In the genomic region with DNA sequence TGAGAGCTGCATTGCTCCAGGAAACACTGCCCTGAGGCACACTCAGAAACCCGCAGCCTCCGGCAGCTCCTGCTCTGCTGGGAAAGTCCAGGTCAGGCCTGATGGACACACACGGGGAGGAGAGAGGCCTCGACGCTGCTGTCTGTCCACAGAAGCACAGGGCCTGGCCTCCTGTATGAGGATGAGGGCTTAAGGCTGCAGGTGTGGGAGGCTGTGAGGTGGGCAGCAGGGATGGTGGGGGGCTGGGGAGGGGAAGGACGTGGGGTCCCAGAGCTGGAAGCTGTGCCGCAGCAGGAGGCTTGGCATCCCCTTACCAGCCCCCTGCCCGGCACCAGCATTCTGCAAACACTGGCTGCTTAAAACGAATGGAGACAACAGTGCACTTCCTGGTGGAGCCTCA, we compare ENCODE assay signal across 23 cellular contexts.
DNase-seq lines count a peak whose midpoint lies in the region; ATAC-seq, FAIRE-seq and TF ChIP-seq lines count a peak whose summit lies in the region.
"Had no signal": no experiment of that assay in that cellular context is flagged by ENCODE, and none has a peak within 500 bp of the region (broad histone marks: within the 10 kb centered on the region; RNA-seq: fewer than 3 reads in every experiment).

No MANE protein-coding gene starts in this region.

- no peak overlapping the region for H3K4me3 Mint-ChIP-seq in activated CD4-positive, alpha-beta T cell treated with anti-CD3 and anti-CD28 coated beads, Interleukin-2, amount 10 ng/mL, durations not matched to agents 7 days and 5 days
- H3K4me3 Mint-ChIP-seq: CD4-positive, CD25-positive, alpha-beta regulatory T cell had no signal

- no peak overlapping the region for H2BK15ac ChIP-seq in H1 (ENCODE audit: low read length)

- H3K9me3 Mint-ChIP-seq in activated CD4-positive, alpha-beta T cell treated with anti-CD3 and anti-CD28 coated beads, Interleukin-2, amount 10 ng/mL, durations not matched to agents 7 days and 5 days, result no peaks in the 10 kb centered on the region
- H3K9me3 Mint-ChIP-seq: CD4-positive, CD25-positive, alpha-beta regulatory T cell had no signal

- TF ChIP-seq EP300 in H1 (IDR thresholded peaks at IDR 0.05; ENCODE audit: borderline replicate concordance in 1 of 2, low read depth in 2 of 2, low read length in 2 of 2), result no peak

- no peak overlapping the region for H3K56ac ChIP-seq in H1 (replicated peaks; ENCODE audit: insufficient read length, low read depth, low read length)

- H3K14ac ChIP-seq in H1 (ENCODE audit: insufficient read length), result no peak overlapping the region

- no peak overlapping the region for H3K27ac Mint-ChIP-seq in activated CD4-positive, alpha-beta T cell treated with anti-CD3 and anti-CD28 coated beads, Interleukin-2, amount 10 ng/mL, durations not matched to agents 7 days and 5 days

- no peaks in the 10 kb centered on the region for H3K9me3 ChIP-seq in Peyer's patch
- H3K9me3 ChIP-seq in H1 (ENCODE audit: insufficient read depth in 2 of 2, low read depth in 1 of 2, low read length in 1 of 2), result no peaks in the 10 kb centered on the region
- H3K9me3 ChIP-seq: A549 had no signal

- CTCF ChIA-PET in H1 (lab: Charles Lee; ENCODE audit: partially characterized antibody), result interaction anchor here (1.3 kb wide), 1 partner anchor 91 kb away, joined by 3 read pairs; no protein-coding TSS in a partner anchor
- CTCF ChIA-PET in activated CD4-positive, alpha-beta T cell treated with anti-CD3 and anti-CD28 coated beads, Interleukin-2, amount 10 ng/mL, durations not matched to agents 7 days and 5 days (lab: Charles Lee), result interaction anchor here (1.7 kb wide), 1 partner anchor 46 kb away, joined by 3 read pairs; no protein-coding TSS in a partner anchor

- H3K4me1 ChIP-seq in Peyer's patch (no peaks in the 10 kb centered on the region), H1 (replicated peaks in 1 of 4; ENCODE audit: control insufficient read depth in 3 of 4, insufficient read depth in 4 of 4, low read length in 3 of 4) (peaks cover 0 to 2% (median 0%) of the 10 kb centered on the region in 4 experiments; a peak in 3 of 7 replicates)
- H3K4me1 ChIP-seq: A549 had no signal

- no peak overlapping the region for H4K5ac ChIP-seq in H1 (ENCODE audit: insufficient read length, low read depth, low read length)

- ATAC-seq in sciatic nerve (no peak), GM21529 (IDR thresholded peaks at IDR 0.05; ENCODE audit: unreplicated experiment) (no peak)
- ATAC-seq: A549 had no signal

- no peaks in the 10 kb centered on the region for H3K36me3 ChIP-seq in Peyer's patch
- no peaks in the 10 kb centered on the region for H3K36me3 ChIP-seq in H1 (ENCODE audit: control insufficient read depth in 2 of 4, insufficient read depth in 4 of 4, low read length in 3 of 4)

- H3K23ac ChIP-seq in H1 (ENCODE audit: insufficient read length), result no peak overlapping the region

- no peak overlapping the region for H3K4ac ChIP-seq in H1 (replicated peaks; ENCODE audit: insufficient read length, low read depth, low read length)

- peaks cover 13% of the 10 kb centered on the region for H3K27me3 Mint-ChIP-seq in activated CD4-positive, alpha-beta T cell treated with anti-CD3 and anti-CD28 coated beads, Interleukin-2, amount 10 ng/mL, durations not matched to agents 7 days and 5 days
- H3K27me3 Mint-ChIP-seq: CD4-positive, CD25-positive, alpha-beta regulatory T cell had no signal

- H4K8ac ChIP-seq in H1 (ENCODE audit: extremely low read depth, insufficient read depth, low read length), result peak overlapping the region; percentile 11; the same call in 1 of the 2 replicates

- H4K20me1 ChIP-seq in H1 (replicated peaks in 1 of 2; ENCODE audit: control insufficient read depth in 1 of 2, insufficient read depth in 2 of 2, low read length in 2 of 2), result no peaks in the 10 kb centered on the region

- no peak overlapping the region for H3K4me2 ChIP-seq in H1 (ENCODE audit: insufficient read depth in 1 of 2, low read depth in 2 of 2, low read length in 2 of 2)
- H3K4me2 ChIP-seq: A549 had no signal

- intact Hi-C loops in sciatic nerve (cut with DNase I), result loop anchor here (5.0 kb wide), 1 partner anchor 1249 kb away; no protein-coding TSS in a partner anchor

- WGBS in H1 (ENCODE audit: extremely low coverage in 1 of 2, insufficient coverage in 1 of 2, insufficient read length in 1 of 2, insufficient replicate concordance in 2 of 2, low coverage in 1 of 2, low lambda C conversion rate in 2 of 2, missing lambda C conversion rate in 1 of 2), 2 experiments, result 82% methylated on average over 6 of the region's 9 CpGs; no CpG with 5 or more reads in 1 of the 2 experiments

- H2AFZ ChIP-seq in H1 (ENCODE audit: low read length), result no peak overlapping the region

- H3K18ac ChIP-seq in H1 (ENCODE audit: extremely low read depth, low read length), result no peak overlapping the region; the same call in 1 of the 2 replicates

- H2BK5ac ChIP-seq in H1 (ENCODE audit: low read depth, low read length), result no peak overlapping the region

- H3K36me3 Mint-ChIP-seq in activated CD4-positive, alpha-beta T cell treated with anti-CD3 and anti-CD28 coated beads, Interleukin-2, amount 10 ng/mL, durations not matched to agents 7 days and 5 days (ENCODE audit: low read depth), result no peaks in the 10 kb centered on the region
- H3K36me3 Mint-ChIP-seq: CD4-positive, CD25-positive, alpha-beta regulatory T cell had no signal

- no peak for TF ChIP-seq RAD21 in H1 (IDR thresholded peaks at IDR 0.05 in 1 of 2, conservative IDR thresholded peaks at IDR 0.05 in 1 of 2; ENCODE audit: low read depth in 2 of 2, low read length in 2 of 2)

- H3K27me3 ChIP-seq in Peyer's patch (no peaks in the 10 kb centered on the region), H1 (replicated peaks in 1 of 4; ENCODE audit: control insufficient read depth in 3 of 4, extremely low read depth in 1 of 4, insufficient read depth in 3 of 4, low read length in 3 of 4) (no peaks in the 10 kb centered on the region)

- DNase-seq in activated gamma-delta T cell treated with Interleukin-2 at 50 U/mL for 16 hours, result peak; percentile 1
- no peak for DNase-seq in activated gamma-delta T cell (lab: John Stamatoyannopoulos, UW)
- DNase-seq in Peyer's patch, result peak in 2 of 3 donors; percentile 5 to 18
- DNase-seq in H1 (ENCODE audit: low read depth in 1 of 2, low spot score in 2 of 2), result peak in 1 of 2 experiments; percentile 41
- peak; percentile 32 for DNase-seq in sciatic nerve (ENCODE audit: low spot score)
- no peak for DNase-seq in activated CD4-positive, alpha-beta T cell treated with anti-CD3 and anti-CD28 coated beads, Interleukin-2, amount 10 ng/mL, durations not matched to agents 7 days and 5 days
- no peak for DNase-seq in DMS 273 treated with DMSO at 0.1 percent for 48 hours (lab: John Stamatoyannopoulos, UW)
- DNase-seq: Calu3; CD4-positive, CD25-positive, alpha-beta regulatory T cell; GDM1; KG1; NCI-H1092; NCI-H1694; NCI-H345; NCI-H526 treated with DMSO at 0.1 percent for 48 hours; NK-92 treated with Interleukin-12 subunit alpha and Interleukin-12 subunit beta, amount 100 ng/mL, for 24 hours; OCI-M1 had no signal

- peaks cover 3% of the 10 kb centered on the region; the same call in 1 of the 2 replicates for H3K79me1 ChIP-seq in H1 (ENCODE audit: low read depth, low read length)

- POLR2A ChIA-PET in H1 (lab: Charles Lee; ENCODE audit: partially characterized antibody), result no interaction called here
- POLR2A ChIA-PET in activated CD4-positive, alpha-beta T cell treated with anti-CD3 and anti-CD28 coated beads, Interleukin-2, amount 10 ng/mL, durations not matched to agents 7 days and 5 days (lab: Charles Lee), result no interaction called here

- H2BK12ac ChIP-seq in H1 (ENCODE audit: low read depth, low read length), result no peak overlapping the region

- H3K27ac ChIP-seq in Peyer's patch, result no peak overlapping the region
- H3K27ac ChIP-seq in H1 (ENCODE audit: low read depth, low read length), result no peak overlapping the region
- H3K27ac ChIP-seq: A549, HL-60, RWPE1 had no signal

- H2BK20ac ChIP-seq in H1 (ENCODE audit: low read length), result no peak overlapping the region

- no peak overlapping the region for H2AK5ac ChIP-seq in H1 (ENCODE audit: low read depth, low read length)

- no peaks in the 10 kb centered on the region for H3K23me2 ChIP-seq in H1 (ENCODE audit: low read depth, low read length)

- H3K79me2 ChIP-seq in H1 (ENCODE audit: control insufficient read depth in 1 of 2, insufficient read depth in 2 of 2, low read length in 2 of 2), result no peaks in the 10 kb centered on the region

- H3K9ac ChIP-seq in H1 (replicated peaks in 1 of 4; ENCODE audit: extremely low read depth in 1 of 4, low read depth in 3 of 4, low read length in 3 of 4), result no peak overlapping the region

- H2BK120ac ChIP-seq in H1 (replicated peaks; ENCODE audit: low read depth, low read length), result no peak overlapping the region

- no peak for FAIRE-seq in H1 (lab: Jason Lieb, UNC)
- FAIRE-seq: A549, GM12892, GM19239 had no signal

- TF ChIP-seq CTCF in Peyer's patch (IDR thresholded peaks at IDR 0.05), result no peak
- TF ChIP-seq CTCF in H1 (IDR thresholded peaks at IDR 0.05; ENCODE audit: control extremely low read depth in 1 of 3, insufficient read depth in 1 of 3, low read depth in 1 of 3, low read length in 3 of 3), result no peak

- no peaks in the 10 kb centered on the region for H3K4me1 Mint-ChIP-seq in activated CD4-positive, alpha-beta T cell treated with anti-CD3 and anti-CD28 coated beads, Interleukin-2, amount 10 ng/mL, durations not matched to agents 7 days and 5 days

- H4K91ac ChIP-seq in H1 (replicated peaks; ENCODE audit: insufficient read length, low read length), result no peak overlapping the region

- H3K4me3 ChIP-seq in Peyer's patch (no peak overlapping the region), H1 (ENCODE audit: extremely low read depth in 1 of 4, insufficient read depth in 2 of 4, low read depth in 3 of 4, low read length in 4 of 4) (no peak overlapping the region)
- H3K4me3 ChIP-seq: A549 had no signal

- no peak for TF ChIP-seq POLR2A in Peyer's patch (IDR thresholded peaks at IDR 0.05)
- no peak for TF ChIP-seq POLR2A in H1 (IDR thresholded peaks at IDR 0.05; ENCODE audit: control extremely low read depth in 1 of 2, low read depth in 2 of 2, low read length in 2 of 2)

TF ChIP-seq in H1, 55 proteins besides CTCF, POLR2A, EP300 and RAD21:
- TF ChIP-seq KDM5A (IDR thresholded peaks at IDR 0.05; ENCODE audit: low read length) (no peak), SP2 (IDR thresholded peaks at IDR 0.05; ENCODE audit: low read length) (no peak), BCL11A (IDR thresholded peaks at IDR 0.05; ENCODE audit: low read depth in 2 of 2, low read length in 2 of 2) (no peak), CHD1 (IDR thresholded peaks at IDR 0.05; ENCODE audit: low read depth, low read length) (no peak)
- TF ChIP-seq, protein P1, sequence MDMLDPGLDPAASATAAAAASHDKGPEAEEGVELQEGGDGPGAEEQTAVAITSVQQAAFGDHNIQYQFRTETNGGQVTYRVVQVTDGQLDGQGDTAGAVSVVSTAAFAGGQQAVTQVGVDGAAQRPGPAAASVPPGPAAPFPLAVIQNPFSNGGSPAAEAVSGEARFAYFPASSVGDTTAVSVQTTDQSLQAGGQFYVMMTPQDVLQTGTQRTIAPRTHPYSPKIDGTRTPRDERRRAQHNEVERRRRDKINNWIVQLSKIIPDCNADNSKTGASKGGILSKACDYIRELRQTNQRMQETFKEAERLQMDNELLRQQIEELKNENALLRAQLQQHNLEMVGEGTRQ (IDR thresholded peaks at IDR 0.05; ENCODE audit: low read length), result no peak

Comparison
In these comparisons a context has a peak if more than half of its experiments do, and no peak if none do; other contexts are left out.
1. DNase-seq: peak in activated gamma-delta T cell treated with Interleukin-2 at 50 U/mL for 16 hours (single experiment), Peyer's patch (2 of 3) and sciatic nerve (single experiment); none in activated gamma-delta T cell (single experiment), activated CD4-positive, alpha-beta T cell treated with anti-CD3 and anti-CD28 coated beads, Interleukin-2, amount 10 ng/mL, durations not matched to agents 7 days and 5 days (single experiment) and DMS 273 treated with DMSO at 0.1 percent for 48 hours (single experiment).